2 cellular contexts compared by ENCODE assay signal in the genomic region with DNA sequence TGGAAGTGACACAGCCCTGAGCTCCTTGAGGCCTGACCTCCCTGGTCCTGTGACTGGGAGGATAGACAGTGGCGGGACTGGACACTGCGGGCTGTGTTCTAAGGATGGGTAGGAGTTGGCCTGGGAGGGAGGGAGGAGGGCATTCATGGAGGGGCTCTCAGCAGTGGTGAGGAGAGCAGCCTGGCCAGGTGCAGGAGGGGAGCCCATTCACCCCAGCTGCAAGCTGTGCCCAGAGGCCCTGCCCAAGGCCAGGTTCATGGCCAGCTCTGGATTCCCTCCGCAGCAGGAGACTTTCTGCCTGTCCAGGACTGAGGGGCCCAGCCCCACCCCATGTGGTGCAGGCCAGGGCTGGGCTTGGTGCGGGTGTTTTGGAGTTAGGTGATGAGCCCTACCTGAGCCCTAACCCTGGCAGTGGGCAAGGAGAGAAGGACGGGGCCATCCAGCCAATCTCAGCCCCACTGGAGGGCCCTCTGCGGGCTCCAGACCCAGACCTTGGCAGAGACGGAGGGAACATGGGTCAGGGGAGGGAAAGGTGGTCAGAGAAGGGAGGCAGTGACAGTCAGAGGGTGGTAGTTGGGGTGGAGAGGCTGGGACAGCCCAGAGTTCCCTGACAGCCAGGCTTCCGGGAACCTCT.
TF ChIP-seq lines count a peak whose summit lies in the region.

No MANE protein-coding gene starts in this region.

TF ChIP-seq in A549, 52 proteins besides CTCF, POLR2A, EP300 and RAD21:
- TF ChIP-seq MYC (IDR thresholded peaks at IDR 0.05; ENCODE audit: borderline replicate concordance, low read length) (no peak), MAZ (IDR thresholded peaks at IDR 0.05; ENCODE audit: borderline replicate concordance, low read depth, low read length) (no peak), EHF (CRISPR knock-in tag; IDR thresholded peaks at IDR 0.05) (no peak), JUN (IDR thresholded peaks at IDR 0.05) (no peak), HOXB13 (CRISPR knock-in tag; IDR thresholded peaks at IDR 0.05; ENCODE audit: low read depth) (no peak), ZNF302 (CRISPR knock-in tag; IDR thresholded peaks at IDR 0.05) (no peak), ATOH8 (CRISPR knock-in tag; IDR thresholded peaks at IDR 0.05; ENCODE audit: low read depth) (no peak), KDM5A (IDR thresholded peaks at IDR 0.05) (no peak), JUNB (IDR thresholded peaks at IDR 0.05) (no peak), CBX2 (IDR thresholded peaks at IDR 0.05; ENCODE audit: borderline replicate concordance, low read depth) (no peak), CEBPB (IDR thresholded peaks at IDR 0.05) (no peak), CBX8 (IDR thresholded peaks at IDR 0.05) (no peak), PHF8 (IDR thresholded peaks at IDR 0.05; ENCODE audit: borderline replicate concordance, low read depth) (no peak), MAX (IDR thresholded peaks at IDR 0.05) (no peak), ESRRA (IDR thresholded peaks at IDR 0.05; ENCODE audit: borderline replicate concordance, low read length) (no peak), RNF2 (IDR thresholded peaks at IDR 0.05; ENCODE audit: borderline replicate concordance, low read depth) (no peak), RFX5 (IDR thresholded peaks at IDR 0.05) (no peak), ZSCAN20 (CRISPR knock-in tag; IDR thresholded peaks at IDR 0.05) (no peak)
- TF ChIP-seq, protein P1, sequence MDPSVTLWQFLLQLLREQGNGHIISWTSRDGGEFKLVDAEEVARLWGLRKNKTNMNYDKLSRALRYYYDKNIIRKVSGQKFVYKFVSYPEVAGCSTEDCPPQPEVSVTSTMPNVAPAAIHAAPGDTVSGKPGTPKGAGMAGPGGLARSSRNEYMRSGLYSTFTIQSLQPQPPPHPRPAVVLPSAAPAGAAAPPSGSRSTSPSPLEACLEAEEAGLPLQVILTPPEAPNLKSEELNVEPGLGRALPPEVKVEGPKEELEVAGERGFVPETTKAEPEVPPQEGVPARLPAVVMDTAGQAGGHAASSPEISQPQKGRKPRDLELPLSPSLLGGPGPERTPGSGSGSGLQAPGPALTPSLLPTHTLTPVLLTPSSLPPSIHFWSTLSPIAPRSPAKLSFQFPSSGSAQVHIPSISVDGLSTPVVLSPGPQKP (IDR thresholded peaks at IDR 0.05; ENCODE audit: low read depth, low read length): no peak

TF ChIP-seq in K562, 482 proteins besides CTCF, POLR2A, EP300 and RAD21:
- TF ChIP-seq PHF8 (IDR thresholded peaks at IDR 0.05; ENCODE audit: borderline replicate concordance, low read length) (no peak), ETS2 (tag; IDR thresholded peaks at IDR 0.05; ENCODE audit: borderline replicate concordance, poor library complexity, severe bottlenecking) (no peak), SMAD2 (IDR thresholded peaks at IDR 0.05; ENCODE audit: low read depth, low read length) (no peak), ZNF23 (CRISPR knock-in tag; IDR thresholded peaks at IDR 0.05) (no peak), L3MBTL2 (IDR thresholded peaks at IDR 0.05) (no peak), ELF1 (tag; IDR thresholded peaks at IDR 0.05) (no peak), HNRNPK (IDR thresholded peaks at IDR 0.05; ENCODE audit: low read depth, low read length, poor library complexity, severe bottlenecking) (no peak), CHD1 (IDR thresholded peaks at IDR 0.05; ENCODE audit: low read length) (no peak)
- TF ChIP-seq, protein P2, sequence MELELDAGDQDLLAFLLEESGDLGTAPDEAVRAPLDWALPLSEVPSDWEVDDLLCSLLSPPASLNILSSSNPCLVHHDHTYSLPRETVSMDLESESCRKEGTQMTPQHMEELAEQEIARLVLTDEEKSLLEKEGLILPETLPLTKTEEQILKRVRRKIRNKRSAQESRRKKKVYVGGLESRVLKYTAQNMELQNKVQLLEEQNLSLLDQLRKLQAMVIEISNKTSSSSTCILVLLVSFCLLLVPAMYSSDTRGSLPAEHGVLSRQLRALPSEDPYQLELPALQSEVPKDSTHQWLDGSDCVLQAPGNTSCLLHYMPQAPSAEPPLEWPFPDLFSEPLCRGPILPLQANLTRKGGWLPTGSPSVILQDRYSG (tag; conservative IDR thresholded peaks at IDR 0.05; ENCODE audit: low read depth): no peak
- TF ChIP-seq, protein P3, sequence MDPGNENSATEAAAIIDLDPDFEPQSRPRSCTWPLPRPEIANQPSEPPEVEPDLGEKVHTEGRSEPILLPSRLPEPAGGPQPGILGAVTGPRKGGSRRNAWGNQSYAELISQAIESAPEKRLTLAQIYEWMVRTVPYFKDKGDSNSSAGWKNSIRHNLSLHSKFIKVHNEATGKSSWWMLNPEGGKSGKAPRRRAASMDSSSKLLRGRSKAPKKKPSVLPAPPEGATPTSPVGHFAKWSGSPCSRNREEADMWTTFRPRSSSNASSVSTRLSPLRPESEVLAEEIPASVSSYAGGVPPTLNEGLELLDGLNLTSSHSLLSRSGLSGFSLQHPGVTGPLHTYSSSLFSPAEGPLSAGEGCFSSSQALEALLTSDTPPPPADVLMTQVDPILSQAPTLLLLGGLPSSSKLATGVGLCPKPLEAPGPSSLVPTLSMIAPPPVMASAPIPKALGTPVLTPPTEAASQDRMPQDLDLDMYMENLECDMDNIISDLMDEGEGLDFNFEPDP (CRISPR knock-in tag; IDR thresholded peaks at IDR 0.05): no peak
